ENCODE assay signal across 10 cellular contexts in the genomic region with DNA sequence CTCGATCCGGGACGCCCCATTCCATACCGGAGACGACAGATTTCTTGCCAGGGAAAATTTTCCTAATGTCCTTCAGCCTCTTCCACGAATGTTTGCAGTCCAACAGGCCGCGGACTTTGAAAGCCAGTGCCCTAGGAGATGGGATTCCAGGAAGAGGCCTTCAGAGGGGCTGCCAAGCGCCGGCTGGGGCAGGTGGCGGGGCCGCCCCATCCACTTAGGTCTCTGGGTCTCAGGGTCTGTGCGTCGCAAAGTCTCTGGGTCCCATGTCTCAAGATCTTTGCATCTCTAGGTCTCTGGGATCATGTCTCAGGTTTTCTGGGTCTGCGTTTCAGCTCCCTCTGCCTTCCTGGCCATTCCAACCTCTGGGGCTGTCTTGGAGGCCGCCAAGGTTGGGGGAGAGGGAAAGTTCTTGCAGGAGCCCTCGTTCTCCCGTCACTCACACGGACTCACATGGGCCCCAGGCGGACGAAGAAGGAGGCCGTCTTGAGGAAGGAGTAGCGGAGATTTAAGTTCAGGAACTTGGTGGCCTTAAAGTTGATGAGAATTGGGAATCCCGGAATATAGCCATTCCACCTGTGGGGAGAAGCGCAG. TPM values are rescaled to one million over a fixed set of nuclear protein-coding genes. Genes with fewer than 3 reads are reported as not detected.
DNase-seq lines count a peak whose midpoint lies in the region; ATAC-seq lines count a peak whose summit lies in the region.
"Had no signal": no experiment of that assay in that cellular context is flagged by ENCODE, and none has a peak within 500 bp of the region (broad histone marks: within the 10 kb centered on the region; RNA-seq: fewer than 3 reads in every experiment).

No MANE protein-coding gene starts in this region.

- H3K4me1 ChIP-seq in iPS-20b (ENCODE audit: insufficient read depth, low read length), result no peaks in the 10 kb centered on the region

- peaks cover 75% of the 10 kb centered on the region for H3K27me3 ChIP-seq in iPS-20b (ENCODE audit: insufficient read depth, low read length)

- H3K4me1 Mint-ChIP-seq in activated T-helper 1 cell treated with anti-CD3 and anti-CD28 coated beads, Interleukin-12 subunit alpha, Interleukin-12 subunit beta, Interleukin-2, Interleukin-4 antibody, amounts not matched to agents 30 ng/mL and 10 ng/mL and 1 ng/mL, durations not matched to agents 14 hours and 24 hours and 36 hours (ENCODE audit: low read depth), result peaks cover 8% of the 10 kb centered on the region

- no peaks in the 10 kb centered on the region for H3K36me3 ChIP-seq in iPS-20b (ENCODE audit: insufficient read depth, low read depth, low read length)

- peak overlapping the region; percentile 91 for H3K4me3 Mint-ChIP-seq in activated T-helper 1 cell treated with anti-CD3 and anti-CD28 coated beads, Interleukin-12 subunit alpha, Interleukin-12 subunit beta, Interleukin-2, Interleukin-4 antibody, amounts not matched to agents 30 ng/mL and 10 ng/mL and 1 ng/mL, durations not matched to agents 14 hours and 24 hours and 36 hours

- H3K27ac ChIP-seq in iPS-20b (ENCODE audit: low read length), result no peak overlapping the region

- no peak for ATAC-seq in stimulated activated naive CD8-positive, alpha-beta T cell treated with anti-CD3 and anti-CD28 coated beads, Interleukin-15, Interleukin-2, amounts not matched to agents 100 U/mL and 50 U/mL, for 24 hours
- ATAC-seq in HG02885 (IDR thresholded peaks at IDR 0.05; ENCODE audit: poor library complexity, unreplicated experiment), result no peak

- intact Hi-C loops in activated T-helper 1 cell treated with anti-CD3 and anti-CD28 coated beads, Interleukin-12 subunit alpha, Interleukin-12 subunit beta, Interleukin-2, Interleukin-4 antibody, amounts not matched to agents 30 ng/mL and 10 ng/mL and 1 ng/mL, durations not matched to agents 14 hours and 24 hours and 36 hours (cut with micrococcal nuclease), result loop anchor here (2.0 kb wide), 1 partner anchor 30 kb away; no protein-coding TSS in a partner anchor

- no peak overlapping the region for H3K27ac Mint-ChIP-seq in activated T-helper 1 cell treated with anti-CD3 and anti-CD28 coated beads, Interleukin-12 subunit alpha, Interleukin-12 subunit beta, Interleukin-2, Interleukin-4 antibody, amounts not matched to agents 30 ng/mL and 10 ng/mL and 1 ng/mL, durations not matched to agents 14 hours and 24 hours and 36 hours

- peak overlapping the region; percentile 85; the same call in 1 of the 2 replicates for H3K4me3 ChIP-seq in iPS-20b (ENCODE audit: low read length)

- no peaks in the 10 kb centered on the region for H3K9me3 ChIP-seq in iPS-20b (ENCODE audit: insufficient read depth, low read depth, low read length)

- H3K27me3 Mint-ChIP-seq in activated T-helper 1 cell treated with anti-CD3 and anti-CD28 coated beads, Interleukin-12 subunit alpha, Interleukin-12 subunit beta, Interleukin-2, Interleukin-4 antibody, amounts not matched to agents 30 ng/mL and 10 ng/mL and 1 ng/mL, durations not matched to agents 14 hours and 24 hours and 36 hours (ENCODE audit: insufficient read depth), result peaks cover 18% of the 10 kb centered on the region

- no peaks in the 10 kb centered on the region for H3K9me3 Mint-ChIP-seq in activated T-helper 1 cell treated with anti-CD3 and anti-CD28 coated beads, Interleukin-12 subunit alpha, Interleukin-12 subunit beta, Interleukin-2, Interleukin-4 antibody, amounts not matched to agents 30 ng/mL and 10 ng/mL and 1 ng/mL, durations not matched to agents 14 hours and 24 hours and 36 hours

- no peaks in the 10 kb centered on the region for H3K36me3 Mint-ChIP-seq in activated T-helper 1 cell treated with anti-CD3 and anti-CD28 coated beads, Interleukin-12 subunit alpha, Interleukin-12 subunit beta, Interleukin-2, Interleukin-4 antibody, amounts not matched to agents 30 ng/mL and 10 ng/mL and 1 ng/mL, durations not matched to agents 14 hours and 24 hours and 36 hours (ENCODE audit: low read depth)

- DNase-seq in NCI-H1092 treated with DMSO at 0.1 percent for 48 hours (lab: John Stamatoyannopoulos, UW) (peak; percentile 34), NCI-H1092 (lab: John Stamatoyannopoulos, UW) (no peak), NCI-H510A (lab: John Stamatoyannopoulos, UW) (no peak), mucosa of gallbladder (ENCODE audit: low spot score) (no peak)
- DNase-seq in activated T-helper 1 cell treated with anti-CD3 and anti-CD28 coated beads, Interleukin-12 subunit alpha, Interleukin-12 subunit beta, Interleukin-2, Interleukin-4 antibody, amounts not matched to agents 30 ng/mL and 10 ng/mL and 1 ng/mL, durations not matched to agents 14 hours and 24 hours and 36 hours (ENCODE audit: low spot score), result no peak
- DNase-seq in stimulated activated naive CD8-positive, alpha-beta T cell treated with anti-CD3 and anti-CD28 coated beads, Interleukin-15, Interleukin-2, amounts not matched to agents 100 U/mL and 50 U/mL, for 24 hours, result peak; percentile 3

- H3K9ac ChIP-seq in iPS-20b (ENCODE audit: low read depth, low read length), result no peak overlapping the region

RNA-seq across cellular contexts. Expression of a gene that starts 7.2 kb away (rescaled TPM):
- 0.51 and 0.78 TPM in 2 replicates for total RNA-seq in activated T-helper 1 cell treated with anti-CD3 and anti-CD28 coated beads, Interleukin-12 subunit alpha, Interleukin-12 subunit beta, Interleukin-2, Interleukin-4 antibody, amounts not matched to agents 30 ng/mL and 10 ng/mL and 1 ng/mL, durations not matched to agents 14 hours and 24 hours and 36 hours
- 0.43 TPM for total RNA-seq in mucosa of gallbladder
- total RNA-seq: A172 had no signal

RNA-seq across cellular contexts. Expression of a gene that starts 38.0 kb away (rescaled TPM):
- 0.10 TPM in 1 of 2 replicates, not detected in the other for total RNA-seq in activated T-helper 1 cell treated with anti-CD3 and anti-CD28 coated beads, Interleukin-12 subunit alpha, Interleukin-12 subunit beta, Interleukin-2, Interleukin-4 antibody, amounts not matched to agents 30 ng/mL and 10 ng/mL and 1 ng/mL, durations not matched to agents 14 hours and 24 hours and 36 hours
- total RNA-seq in mucosa of gallbladder, result not detected
- total RNA-seq: A172, left colon had no signal

RNA-seq across cellular contexts. Expression of a gene that starts 41.4 kb away (rescaled TPM):
- total RNA-seq in activated T-helper 1 cell treated with anti-CD3 and anti-CD28 coated beads, Interleukin-12 subunit alpha, Interleukin-12 subunit beta, Interleukin-2, Interleukin-4 antibody, amounts not matched to agents 30 ng/mL and 10 ng/mL and 1 ng/mL, durations not matched to agents 14 hours and 24 hours and 36 hours, result not detected in 2 replicates
- 14.0 TPM for total RNA-seq in mucosa of gallbladder
- total RNA-seq: A172 had no signal

RNA-seq across cellular contexts. Expression of a gene that starts 43.6 kb away (rescaled TPM):
- 0.88 and 1.8 TPM in 2 replicates for total RNA-seq in activated T-helper 1 cell treated with anti-CD3 and anti-CD28 coated beads, Interleukin-12 subunit alpha, Interleukin-12 subunit beta, Interleukin-2, Interleukin-4 antibody, amounts not matched to agents 30 ng/mL and 10 ng/mL and 1 ng/mL, durations not matched to agents 14 hours and 24 hours and 36 hours
- total RNA-seq in mucosa of gallbladder, result 0.78 TPM
- total RNA-seq: A172, left colon had no signal

Comparison
In these comparisons a context has a peak if more than half of its experiments do, and no peak if none do; other contexts are left out.
1. DNase-seq: peak in NCI-H1092 treated with DMSO at 0.1 percent for 48 hours (single experiment) and stimulated activated naive CD8-positive, alpha-beta T cell treated with anti-CD3 and anti-CD28 coated beads, Interleukin-15, Interleukin-2, amounts not matched to agents 100 U/mL and 50 U/mL, for 24 hours (single experiment); none in NCI-H1092 (single experiment), activated T-helper 1 cell treated with anti-CD3 and anti-CD28 coated beads, Interleukin-12 subunit alpha, Interleukin-12 subunit beta, Interleukin-2, Interleukin-4 antibody, amounts not matched to agents 30 ng/mL and 10 ng/mL and 1 ng/mL, durations not matched to agents 14 hours and 24 hours and 36 hours (single experiment), NCI-H510A (single experiment) and mucosa of gallbladder (single experiment).
2. RNA of a gene that starts 41.4 kb away (total RNA-seq): 14.0 TPM in mucosa of gallbladder (single experiment); not detected in activated T-helper 1 cell treated with anti-CD3 and anti-CD28 coated beads, Interleukin-12 subunit alpha, Interleukin-12 subunit beta, Interleukin-2, Interleukin-4 antibody, amounts not matched to agents 30 ng/mL and 10 ng/mL and 1 ng/mL, durations not matched to agents 14 hours and 24 hours and 36 hours; every median in the first group is over 10 times any median in the second.